Comparison of ENCODE assay signal across 1 cellular context in genomic region chr12:113676547-113676946, GRCh38.
TF ChIP-seq lines count a peak whose summit lies in the region.

No MANE protein-coding gene starts in this region.

TF ChIP-seq in K562, 482 proteins besides CTCF, POLR2A, EP300 and RAD21 (continued from another document):
- no peak for TF ChIP-seq ETV5 (CRISPR knock-in tag; IDR thresholded peaks at IDR 0.05; ENCODE audit: low read depth)
